Comparison of ENCODE assay signal across 23 cellular contexts in genomic region chr17:65952586-65952985, GRCh38.
"Had no signal": no experiment of that assay in that cellular context is flagged by ENCODE, and none has a peak within 500 bp of the region (broad histone marks: within the 10 kb centered on the region; RNA-seq: fewer than 3 reads in every experiment).

No MANE protein-coding gene starts in this region.

- DNase-seq: dermis blood vessel endothelial cell; dorsolateral prefrontal cortex; effector CD4-positive, alpha-beta T cell; effector memory CD4-positive, alpha-beta T cell; heart left ventricle; hypothalamus; immature natural killer cell; left cardiac atrium; left lung; left ventricle myocardium superior; lower lobe of right lung; mesendoderm; midbrain had no signal

- H3K27me3 ChIP-seq: dorsolateral prefrontal cortex, esophagus muscularis mucosa, foreskin keratinocyte, gastroesophageal sphincter, heart left ventricle, hepatocyte, left lung had no signal

- H3K9me3 ChIP-seq: esophagus muscularis mucosa, gastroesophageal sphincter, lower lobe of right lung had no signal

- H3K79me2 ChIP-seq: hepatocyte had no signal

- H3K4me2 ChIP-seq: hepatocyte had no signal

- H3K27ac ChIP-seq: coronary artery, esophagus muscularis mucosa, foreskin keratinocyte, gastroesophageal sphincter, heart left ventricle, hepatocyte, left lung, lower lobe of right lung had no signal

- H2AFZ ChIP-seq: hepatocyte had no signal

- FAIRE-seq: colon, endothelial cell of umbilical vein, frontal cortex, islet of Langerhans, keratinocyte had no signal

- H3K36me3 ChIP-seq: esophagus muscularis mucosa, gastroesophageal sphincter, left lung, lower lobe of right lung had no signal

- H3K4me3 ChIP-seq: coronary artery, dorsolateral prefrontal cortex, esophagus muscularis mucosa, gastroesophageal sphincter, heart left ventricle, hepatocyte, left lung, lower lobe of right lung had no signal

- ATAC-seq: foreskin keratinocyte, gastroesophageal sphincter, heart left ventricle, left cardiac atrium, left lung, left ventricle myocardium superior, lower lobe of right lung had no signal

- H3K4me1 ChIP-seq: esophagus muscularis mucosa, foreskin keratinocyte, gastroesophageal sphincter, heart left ventricle, left lung, lower lobe of right lung had no signal
